9 cellular contexts compared by ENCODE assay signal in genomic region chr2:119283873-119284331, GRCh38.
A peak's percentile ranks its signal among the peaks of the same experiment; 100 is the strongest.
DNase-seq lines count a peak whose midpoint lies in the region; ATAC-seq and TF ChIP-seq lines count a peak whose summit lies in the region.
"Had no signal": no experiment of that assay in that cellular context is flagged by ENCODE, and none has a peak within 500 bp of the region (broad histone marks: within the 10 kb centered on the region; RNA-seq: fewer than 3 reads in every experiment).

No MANE protein-coding gene starts in this region.

- peaks cover 5% of the 10 kb centered on the region; the same call in 1 of the 2 replicates for H3K27me3 ChIP-seq in SJCRH30
- no peaks in the 10 kb centered on the region for H3K27me3 ChIP-seq in gastroesophageal sphincter

- TF ChIP-seq POLR2A in gastroesophageal sphincter (IDR thresholded peaks at IDR 0.05) = no peak

- WGBS in gastroesophageal sphincter (ENCODE audit: low coverage in 1 of 2), 2 donors = 63 to 75% methylated on average over 5 to 7 of the region's 10 CpGs

- TF ChIP-seq EP300 in gastroesophageal sphincter (IDR thresholded peaks at IDR 0.05) = no peak

- DNase-seq in GM04503 (ENCODE audit: low read depth) = peak; percentile 83
- peak; percentile 40 to 45 for DNase-seq in SJCRH30
- peak; percentile 66 for DNase-seq in renal cortical epithelial cell (ENCODE audit: low read depth)
- DNase-seq in OCI-M2 (lab: John Stamatoyannopoulos, UW; ENCODE audit: unreplicated experiment) = no peak

- no peaks in the 10 kb centered on the region for H3K4me1 ChIP-seq in SJCRH30
- peaks cover 0 to 21% (median 0%) of the 10 kb centered on the region in 3 donors for H3K4me1 ChIP-seq in gastroesophageal sphincter

- no peaks in the 10 kb centered on the region for H3K36me3 ChIP-seq in SJCRH30
- H3K36me3 ChIP-seq in gastroesophageal sphincter = peaks cover 0 to 9% of the 10 kb centered on the region in 2 donors

- ATAC-seq in gastroesophageal sphincter = peak; percentile 87
- ATAC-seq in GM19324 (IDR thresholded peaks at IDR 0.05; ENCODE audit: low FRiP score, unreplicated experiment) = no peak
- no peak for ATAC-seq in GM21515 (IDR thresholded peaks at IDR 0.05; ENCODE audit: unreplicated experiment)
- ATAC-seq in HG02678 (IDR thresholded peaks at IDR 0.05; ENCODE audit: unreplicated experiment) = no peak
- ATAC-seq: K562 had no signal

- H3K4me3 ChIP-seq in SJCRH30 (no peak overlapping the region), gastroesophageal sphincter (no peak overlapping the region)
- H3K4me3 ChIP-seq: K562 had no signal

- no peak for TF ChIP-seq CTCF in gastroesophageal sphincter (IDR thresholded peaks at IDR 0.05)

- H3K9me3 ChIP-seq in SJCRH30 (replicated peaks) (no peaks in the 10 kb centered on the region), gastroesophageal sphincter (no peaks in the 10 kb centered on the region)

- H3K27ac ChIP-seq in SJCRH30 = no peak overlapping the region
- H3K27ac ChIP-seq in gastroesophageal sphincter = no peak overlapping the region
